2 cellular contexts compared by ENCODE assay signal in the genomic region with DNA sequence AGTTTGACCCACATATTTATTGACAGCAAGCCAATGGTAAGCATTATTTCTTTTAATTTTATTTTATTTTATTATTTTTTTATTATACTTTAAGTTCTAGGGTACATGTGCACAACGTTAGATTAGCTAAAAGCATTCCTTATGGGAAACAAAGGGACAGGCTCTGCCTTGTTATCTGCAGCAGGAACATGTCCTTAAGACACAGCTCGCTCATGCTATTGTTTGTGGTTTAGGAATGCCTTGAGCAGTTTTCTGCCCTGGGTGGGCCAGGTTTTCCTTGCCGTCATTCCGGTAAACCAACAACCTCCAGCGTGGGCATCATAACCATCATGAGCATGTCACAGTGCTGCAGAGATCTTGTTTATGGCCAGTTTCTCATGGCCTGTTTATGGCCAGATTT.
TF ChIP-seq lines count a peak whose summit lies in the region.

No MANE protein-coding gene starts in this region.

TF ChIP-seq in HepG2, 621 proteins besides CTCF, POLR2A, EP300 and RAD21:
- TF ChIP-seq, protein P1, sequence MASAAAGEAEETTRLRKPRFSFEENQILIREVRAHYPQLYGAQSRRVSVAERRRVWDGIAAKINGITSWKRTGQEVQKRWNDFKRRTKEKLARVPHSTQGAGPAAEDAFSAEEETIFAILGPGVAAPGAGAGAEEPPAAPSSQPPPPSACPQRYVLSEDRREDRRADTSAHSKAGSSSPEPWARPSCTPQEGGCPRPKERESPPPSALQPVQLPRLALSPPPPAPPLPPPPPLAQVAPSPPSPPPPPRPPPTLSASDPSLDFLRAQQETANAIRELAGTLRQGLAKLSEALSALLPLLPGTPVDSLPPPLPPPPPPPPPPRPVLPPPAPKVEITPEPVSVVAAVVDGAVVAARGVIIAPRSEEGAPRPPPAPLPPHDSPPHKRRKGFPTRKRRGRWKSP (CRISPR knock-in tag; IDR thresholded peaks at IDR 0.05): no peak
- peak; percentile 97 for TF ChIP-seq ZNF761 (CRISPR knock-in tag; conservative IDR thresholded peaks at IDR 0.05)

TF ChIP-seq in GM23338, 12 proteins besides CTCF, POLR2A, EP300 and RAD21:
- TF ChIP-seq CREB1 (CRISPR knock-in tag; IDR thresholded peaks at IDR 0.05; ENCODE audit: low read depth) (no peak), JUNB (IDR thresholded peaks at IDR 0.05; ENCODE audit: unreplicated experiment) (no peak), EZH2phosphoT487 (IDR thresholded peaks at IDR 0.05; ENCODE audit: unreplicated experiment) (no peak), ZNF114 (CRISPR knock-in tag; IDR thresholded peaks at IDR 0.05) (no peak), STAT1 (IDR thresholded peaks at IDR 0.05; ENCODE audit: unreplicated experiment) (no peak), ZNF331 (CRISPR knock-in tag; IDR thresholded peaks at IDR 0.05; ENCODE audit: low read depth) (no peak), NANOG (IDR thresholded peaks at IDR 0.05; ENCODE audit: borderline replicate concordance) (no peak), POLR2AphosphoS5 (IDR thresholded peaks at IDR 0.05; ENCODE audit: low read depth) (no peak), EZH2 (IDR thresholded peaks at IDR 0.05; ENCODE audit: low read depth, unreplicated experiment) (no peak)
- TF ChIP-seq, protein P2, sequence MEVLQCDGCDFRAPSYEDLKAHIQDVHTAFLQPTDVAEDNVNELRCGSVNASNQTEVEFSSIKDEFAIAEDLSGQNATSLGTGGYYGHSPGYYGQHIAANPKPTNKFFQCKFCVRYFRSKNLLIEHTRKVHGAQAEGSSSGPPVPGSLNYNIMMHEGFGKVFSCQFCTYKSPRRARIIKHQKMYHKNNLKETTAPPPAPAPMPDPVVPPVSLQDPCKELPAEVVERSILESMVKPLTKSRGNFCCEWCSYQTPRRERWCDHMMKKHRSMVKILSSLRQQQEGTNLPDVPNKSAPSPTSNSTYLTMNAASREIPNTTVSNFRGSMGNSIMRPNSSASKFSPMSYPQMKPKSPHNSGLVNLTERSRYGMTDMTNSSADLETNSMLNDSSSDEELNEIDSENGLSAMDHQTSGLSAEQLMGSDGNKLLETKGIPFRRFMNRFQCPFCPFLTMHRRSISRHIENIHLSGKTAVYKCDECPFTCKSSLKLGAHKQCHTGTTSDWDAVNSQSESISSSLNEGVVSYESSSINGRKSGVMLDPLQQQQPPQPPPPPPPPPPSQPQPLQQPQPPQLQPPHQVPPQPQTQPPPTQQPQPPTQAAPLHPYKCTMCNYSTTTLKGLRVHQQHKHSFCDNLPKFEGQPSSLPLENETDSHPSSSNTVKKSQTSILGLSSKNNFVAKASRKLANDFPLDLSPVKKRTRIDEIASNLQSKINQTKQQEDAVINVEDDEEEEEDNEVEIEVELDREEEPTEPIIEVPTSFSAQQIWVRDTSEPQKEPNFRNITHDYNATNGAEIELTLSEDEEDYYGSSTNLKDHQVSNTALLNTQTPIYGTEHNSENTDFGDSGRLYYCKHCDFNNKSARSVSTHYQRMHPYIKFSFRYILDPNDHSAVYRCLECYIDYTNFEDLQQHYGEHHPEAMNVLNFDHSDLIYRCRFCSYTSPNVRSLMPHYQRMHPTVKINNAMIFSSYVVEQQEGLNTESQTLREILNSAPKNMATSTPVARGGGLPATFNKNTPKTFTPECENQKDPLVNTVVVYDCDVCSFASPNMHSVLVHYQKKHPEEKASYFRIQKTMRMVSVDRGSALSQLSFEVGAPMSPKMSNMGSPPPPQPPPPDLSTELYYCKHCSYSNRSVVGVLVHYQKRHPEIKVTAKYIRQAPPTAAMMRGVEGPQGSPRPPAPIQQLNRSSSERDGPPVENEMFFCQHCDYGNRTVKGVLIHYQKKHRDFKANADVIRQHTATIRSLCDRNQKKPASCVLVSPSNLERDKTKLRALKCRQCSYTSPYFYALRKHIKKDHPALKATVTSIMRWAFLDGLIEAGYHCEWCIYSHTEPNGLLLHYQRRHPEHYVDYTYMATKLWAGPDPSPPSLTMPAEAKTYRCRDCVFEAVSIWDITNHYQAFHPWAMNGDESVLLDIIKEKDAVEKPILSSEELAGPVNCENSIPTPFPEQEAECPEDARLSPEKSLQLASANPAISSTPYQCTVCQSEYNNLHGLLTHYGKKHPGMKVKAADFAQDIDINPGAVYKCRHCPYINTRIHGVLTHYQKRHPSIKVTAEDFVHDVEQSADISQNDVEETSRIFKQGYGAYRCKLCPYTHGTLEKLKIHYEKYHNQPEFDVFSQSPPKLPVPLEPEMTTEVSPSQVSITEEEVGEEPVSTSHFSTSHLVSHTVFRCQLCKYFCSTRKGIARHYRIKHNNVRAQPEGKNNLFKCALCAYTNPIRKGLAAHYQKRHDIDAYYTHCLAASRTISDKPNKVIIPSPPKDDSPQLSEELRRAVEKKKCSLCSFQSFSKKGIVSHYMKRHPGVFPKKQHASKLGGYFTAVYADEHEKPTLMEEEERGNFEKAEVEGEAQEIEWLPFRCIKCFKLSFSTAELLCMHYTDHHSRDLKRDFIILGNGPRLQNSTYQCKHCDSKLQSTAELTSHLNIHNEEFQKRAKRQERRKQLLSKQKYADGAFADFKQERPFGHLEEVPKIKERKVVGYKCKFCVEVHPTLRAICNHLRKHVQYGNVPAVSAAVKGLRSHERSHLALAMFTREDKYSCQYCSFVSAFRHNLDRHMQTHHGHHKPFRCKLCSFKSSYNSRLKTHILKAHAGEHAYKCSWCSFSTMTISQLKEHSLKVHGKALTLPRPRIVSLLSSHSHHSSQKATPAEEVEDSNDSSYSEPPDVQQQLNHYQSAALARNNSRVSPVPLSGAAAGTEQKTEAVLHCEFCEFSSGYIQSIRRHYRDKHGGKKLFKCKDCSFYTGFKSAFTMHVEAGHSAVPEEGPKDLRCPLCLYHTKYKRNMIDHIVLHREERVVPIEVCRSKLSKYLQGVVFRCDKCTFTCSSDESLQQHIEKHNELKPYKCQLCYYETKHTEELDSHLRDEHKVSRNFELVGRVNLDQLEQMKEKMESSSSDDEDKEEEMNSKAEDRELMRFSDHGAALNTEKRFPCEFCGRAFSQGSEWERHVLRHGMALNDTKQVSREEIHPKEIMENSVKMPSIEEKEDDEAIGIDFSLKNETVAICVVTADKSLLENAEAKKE (CRISPR knock-in tag; IDR thresholded peaks at IDR 0.05): no peak
- TF ChIP-seq, protein P3, sequence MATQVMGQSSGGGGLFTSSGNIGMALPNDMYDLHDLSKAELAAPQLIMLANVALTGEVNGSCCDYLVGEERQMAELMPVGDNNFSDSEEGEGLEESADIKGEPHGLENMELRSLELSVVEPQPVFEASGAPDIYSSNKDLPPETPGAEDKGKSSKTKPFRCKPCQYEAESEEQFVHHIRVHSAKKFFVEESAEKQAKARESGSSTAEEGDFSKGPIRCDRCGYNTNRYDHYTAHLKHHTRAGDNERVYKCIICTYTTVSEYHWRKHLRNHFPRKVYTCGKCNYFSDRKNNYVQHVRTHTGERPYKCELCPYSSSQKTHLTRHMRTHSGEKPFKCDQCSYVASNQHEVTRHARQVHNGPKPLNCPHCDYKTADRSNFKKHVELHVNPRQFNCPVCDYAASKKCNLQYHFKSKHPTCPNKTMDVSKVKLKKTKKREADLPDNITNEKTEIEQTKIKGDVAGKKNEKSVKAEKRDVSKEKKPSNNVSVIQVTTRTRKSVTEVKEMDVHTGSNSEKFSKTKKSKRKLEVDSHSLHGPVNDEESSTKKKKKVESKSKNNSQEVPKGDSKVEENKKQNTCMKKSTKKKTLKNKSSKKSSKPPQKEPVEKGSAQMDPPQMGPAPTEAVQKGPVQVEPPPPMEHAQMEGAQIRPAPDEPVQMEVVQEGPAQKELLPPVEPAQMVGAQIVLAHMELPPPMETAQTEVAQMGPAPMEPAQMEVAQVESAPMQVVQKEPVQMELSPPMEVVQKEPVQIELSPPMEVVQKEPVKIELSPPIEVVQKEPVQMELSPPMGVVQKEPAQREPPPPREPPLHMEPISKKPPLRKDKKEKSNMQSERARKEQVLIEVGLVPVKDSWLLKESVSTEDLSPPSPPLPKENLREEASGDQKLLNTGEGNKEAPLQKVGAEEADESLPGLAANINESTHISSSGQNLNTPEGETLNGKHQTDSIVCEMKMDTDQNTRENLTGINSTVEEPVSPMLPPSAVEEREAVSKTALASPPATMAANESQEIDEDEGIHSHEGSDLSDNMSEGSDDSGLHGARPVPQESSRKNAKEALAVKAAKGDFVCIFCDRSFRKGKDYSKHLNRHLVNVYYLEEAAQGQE (IDR thresholded peaks at IDR 0.05; ENCODE audit: unreplicated experiment): no peak
- TF ChIP-seq, protein P4, sequence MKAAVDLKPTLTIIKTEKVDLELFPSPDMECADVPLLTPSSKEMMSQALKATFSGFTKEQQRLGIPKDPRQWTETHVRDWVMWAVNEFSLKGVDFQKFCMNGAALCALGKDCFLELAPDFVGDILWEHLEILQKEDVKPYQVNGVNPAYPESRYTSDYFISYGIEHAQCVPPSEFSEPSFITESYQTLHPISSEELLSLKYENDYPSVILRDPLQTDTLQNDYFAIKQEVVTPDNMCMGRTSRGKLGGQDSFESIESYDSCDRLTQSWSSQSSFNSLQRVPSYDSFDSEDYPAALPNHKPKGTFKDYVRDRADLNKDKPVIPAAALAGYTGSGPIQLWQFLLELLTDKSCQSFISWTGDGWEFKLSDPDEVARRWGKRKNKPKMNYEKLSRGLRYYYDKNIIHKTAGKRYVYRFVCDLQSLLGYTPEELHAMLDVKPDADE (IDR thresholded peaks at IDR 0.05): no peak
TF ChIP-seq in GM23338: peak in this region for 0.
